In genomic region chr4:3942569-3942971, GRCh38 we compare ENCODE assay signal across 8 cellular contexts.
DNase-seq lines count a peak whose midpoint lies in the region; ATAC-seq, FAIRE-seq and TF ChIP-seq lines count a peak whose summit lies in the region.
"Not testable (repeated sequence)": the region's sequence is repeated elsewhere in the genome, so short reads cannot be mapped to it uniquely, and the experiment has no call there.

No MANE protein-coding gene starts in this region.

- WGBS in HepG2 (ENCODE audit: low lambda C conversion rate): 19% methylated on average over 9 of the region's 12 CpGs
- 40% methylated on average over 11 of the region's 12 CpGs for WGBS in smooth muscle cell (ENCODE audit: low lambda C conversion rate)

- not testable (repeated sequence) for H3K79me2 ChIP-seq in HepG2 (ENCODE audit: insufficient read depth, low read length); smooth muscle cell (ENCODE audit: low read depth)

- TF ChIP-seq POLR2A in HepG2 (IDR thresholded peaks at IDR 0.05; ENCODE audit: insufficient read depth in 1 of 2, low read depth in 2 of 2, low read length in 2 of 2): not testable (repeated sequence)

- not testable (repeated sequence) for H3K9me3 ChIP-seq in SJCRH30 (replicated peaks); HepG2 (ENCODE audit: low read length); smooth muscle cell (replicated peaks; ENCODE audit: low read depth)

- in situ Hi-C loops in GM13977 (cut with MboI; ENCODE audit: low pct_unique_long_range_greater_than_20kb, low sequenced_read_pairs, unreplicated experiment); HepG2 (cut with HindIII; ENCODE audit: extremely low pct_ligation_motif_present, low pct_unique_long_range_greater_than_20kb): not testable (repeated sequence)

- DNase-seq in AG08396 (ENCODE audit: low spot score): peak; percentile 26
- DNase-seq in GM13977 (ENCODE audit: low spot score): peak; percentile 44
- peak; percentile 14 for DNase-seq in NCI-H1694 (lab: John Stamatoyannopoulos, UW)
- DNase-seq in SJCRH30: peak; percentile 67 to 71
- peak; percentile 37 for DNase-seq in activated T-helper 1 cell treated with anti-CD3 and anti-CD28 coated beads, Interleukin-12 subunit alpha, Interleukin-12 subunit beta, Interleukin-2, Interleukin-4 antibody, amounts not matched to agents 30 ng/mL and 10 ng/mL and 1 ng/mL, durations not matched to agents 14 hours and 24 hours and 36 hours (ENCODE audit: low spot score)
- DNase-seq in endothelial cell (ENCODE audit: low spot score): peak; percentile 81
- not testable (repeated sequence) for DNase-seq in HepG2 (ENCODE audit: low spot score)
- peak; percentile 6 for DNase-seq in smooth muscle cell (lab: John Stamatoyannopoulos, UW; ENCODE audit: unreplicated experiment)

- not testable (repeated sequence) for H3K27me3 Mint-ChIP-seq in activated T-helper 1 cell treated with anti-CD3 and anti-CD28 coated beads, Interleukin-12 subunit alpha, Interleukin-12 subunit beta, Interleukin-2, Interleukin-4 antibody, amounts not matched to agents 30 ng/mL and 10 ng/mL and 1 ng/mL, durations not matched to agents 14 hours and 24 hours and 36 hours (ENCODE audit: insufficient read depth); endothelial cell (ENCODE audit: unreplicated experiment)

- not testable (repeated sequence) for TF ChIP-seq EP300 in HepG2 (IDR thresholded peaks at IDR 0.05; ENCODE audit: low read depth in 2 of 2, low read length in 2 of 2); HepG2 (CRISPR knock-in tag; IDR thresholded peaks at IDR 0.05; ENCODE audit: borderline replicate concordance)

- H3K4me1 Mint-ChIP-seq in activated T-helper 1 cell treated with anti-CD3 and anti-CD28 coated beads, Interleukin-12 subunit alpha, Interleukin-12 subunit beta, Interleukin-2, Interleukin-4 antibody, amounts not matched to agents 30 ng/mL and 10 ng/mL and 1 ng/mL, durations not matched to agents 14 hours and 24 hours and 36 hours (ENCODE audit: low read depth); endothelial cell (ENCODE audit: unreplicated experiment): not testable (repeated sequence)

- not testable (repeated sequence) for H3K9me3 Mint-ChIP-seq in activated T-helper 1 cell treated with anti-CD3 and anti-CD28 coated beads, Interleukin-12 subunit alpha, Interleukin-12 subunit beta, Interleukin-2, Interleukin-4 antibody, amounts not matched to agents 30 ng/mL and 10 ng/mL and 1 ng/mL, durations not matched to agents 14 hours and 24 hours and 36 hours; endothelial cell (ENCODE audit: unreplicated experiment)

- not testable (repeated sequence) for H3K9ac ChIP-seq in HepG2 (ENCODE audit: insufficient read depth, low read depth, low read length); smooth muscle cell (ENCODE audit: low read depth)

- not testable (repeated sequence) for ATAC-seq in HepG2

- intact Hi-C loops in activated T-helper 1 cell treated with anti-CD3 and anti-CD28 coated beads, Interleukin-12 subunit alpha, Interleukin-12 subunit beta, Interleukin-2, Interleukin-4 antibody, amounts not matched to agents 30 ng/mL and 10 ng/mL and 1 ng/mL, durations not matched to agents 14 hours and 24 hours and 36 hours (cut with micrococcal nuclease); HepG2 (cut with micrococcal nuclease; ENCODE audit: unreplicated experiment): not testable (repeated sequence)

- peak; percentile 24; the same call in 1 of the 2 replicates for TF ChIP-seq RAD21 in HepG2 (CRISPR knock-in tag; IDR thresholded peaks at IDR 0.05)

- H2AFZ ChIP-seq in HepG2 (ENCODE audit: low read length); smooth muscle cell (ENCODE audit: low read depth): not testable (repeated sequence)

- not testable (repeated sequence) for H3K4me3 Mint-ChIP-seq in activated T-helper 1 cell treated with anti-CD3 and anti-CD28 coated beads, Interleukin-12 subunit alpha, Interleukin-12 subunit beta, Interleukin-2, Interleukin-4 antibody, amounts not matched to agents 30 ng/mL and 10 ng/mL and 1 ng/mL, durations not matched to agents 14 hours and 24 hours and 36 hours; endothelial cell (ENCODE audit: unreplicated experiment)

- not testable (repeated sequence) for H3K27ac Mint-ChIP-seq in activated T-helper 1 cell treated with anti-CD3 and anti-CD28 coated beads, Interleukin-12 subunit alpha, Interleukin-12 subunit beta, Interleukin-2, Interleukin-4 antibody, amounts not matched to agents 30 ng/mL and 10 ng/mL and 1 ng/mL, durations not matched to agents 14 hours and 24 hours and 36 hours; endothelial cell (ENCODE audit: unreplicated experiment)

- POLR2A ChIA-PET in HepG2 (lab: Yijun Ruan, JAX): not testable (repeated sequence)

- H3K4me3 ChIP-seq in SJCRH30; HepG2 (replicated peaks in 1 of 3; ENCODE audit: insufficient read depth in 1 of 3, low read depth in 2 of 3, low read length in 3 of 3); smooth muscle cell: not testable (repeated sequence)

- H3K27ac ChIP-seq in SJCRH30; HepG2 (ENCODE audit: extremely low read length, insufficient read depth, low read length); smooth muscle cell (ENCODE audit: low read depth): not testable (repeated sequence)

- H3K4me2 ChIP-seq in HepG2 (ENCODE audit: low read depth, low read length); smooth muscle cell: not testable (repeated sequence)

- FAIRE-seq in HepG2 (lab: Jason Lieb, UNC): peak; percentile 15

- not testable (repeated sequence) for H3F3A ChIP-seq in smooth muscle cell (ENCODE audit: low read depth)

- TF ChIP-seq CTCF in GM13977 (IDR thresholded peaks at IDR 0.05; ENCODE audit: extremely low read depth, insufficient read depth, missing control alignments) (peak; percentile 59), endothelial cell (IDR thresholded peaks at IDR 0.05; ENCODE audit: unreplicated experiment) (peak; percentile 59), HepG2 (CRISPR knock-in tag; IDR thresholded peaks at IDR 0.05) (peak; percentile 69), smooth muscle cell (IDR thresholded peaks at IDR 0.05; ENCODE audit: borderline replicate concordance, insufficient read depth, poor library complexity, severe bottlenecking) (peak; percentile 40)

- not testable (repeated sequence) for H3K36me3 ChIP-seq in SJCRH30; HepG2 (replicated peaks in 1 of 2; ENCODE audit: control insufficient read depth in 1 of 2, insufficient read depth in 2 of 2, low read length in 2 of 2); smooth muscle cell (ENCODE audit: low read depth)

- H3K36me3 Mint-ChIP-seq in activated T-helper 1 cell treated with anti-CD3 and anti-CD28 coated beads, Interleukin-12 subunit alpha, Interleukin-12 subunit beta, Interleukin-2, Interleukin-4 antibody, amounts not matched to agents 30 ng/mL and 10 ng/mL and 1 ng/mL, durations not matched to agents 14 hours and 24 hours and 36 hours (ENCODE audit: low read depth); endothelial cell (ENCODE audit: low read depth, unreplicated experiment): not testable (repeated sequence)

- not testable (repeated sequence) for H3K4me1 ChIP-seq in SJCRH30; HepG2 (ENCODE audit: insufficient read depth, low read length); smooth muscle cell (ENCODE audit: low read depth)

- CTCF ChIA-PET in HepG2 (lab: Yijun Ruan, JAX; ENCODE audit: low intra/inter-chr PET ratio, low total read pairs): interaction anchor here (1.1 kb wide), 1 partner anchor 50 kb away, joined by 4 read pairs; no protein-coding TSS in a partner anchor

- not testable (repeated sequence) for H3K27me3 ChIP-seq in SJCRH30; HepG2 (ENCODE audit: control insufficient read depth in 1 of 2, insufficient read depth in 2 of 2, low read length in 2 of 2); smooth muscle cell (ENCODE audit: low read depth)

- H4K20me1 ChIP-seq in HepG2 (ENCODE audit: insufficient read depth, low read length); smooth muscle cell (ENCODE audit: low read depth): not testable (repeated sequence)

- BruUV-seq in HepG2 (replicated peaks; lab: Mats Ljungman, UMichigan): not testable (repeated sequence)

TF ChIP-seq in HepG2, 621 proteins besides CTCF, POLR2A, EP300 and RAD21:
- TF ChIP-seq STAG1 (CRISPR knock-in tag; IDR thresholded peaks at IDR 0.05): peak; percentile 68
